14 cellular contexts compared by ENCODE assay signal in genomic region chr9:98251554-98251953, GRCh38. TPM values are rescaled to one million over a fixed set of nuclear protein-coding genes. Genes with fewer than 3 reads are reported as not detected.
DNase-seq lines count a peak whose midpoint lies in the region; ATAC-seq, FAIRE-seq and TF ChIP-seq lines count a peak whose summit lies in the region.
"Had no signal": no experiment of that assay in that cellular context is flagged by ENCODE, and none has a peak within 500 bp of the region (broad histone marks: within the 10 kb centered on the region; RNA-seq: fewer than 3 reads in every experiment).

No MANE protein-coding gene starts in this region.

- TF ChIP-seq POLR2A in H54 (IDR thresholded peaks at IDR 0.05; ENCODE audit: low read depth, low read length) (peak; percentile 59), spleen (IDR thresholded peaks at IDR 0.05) (no peak), right lobe of liver (IDR thresholded peaks at IDR 0.05) (no peak)

- H3K4me3 ChIP-seq in SJSA1 (no peak overlapping the region), fibroblast of mammary gland (ENCODE audit: control insufficient read depth, low read depth, low read length) (no peak overlapping the region), spleen (no peak overlapping the region), right lobe of liver (no peak overlapping the region)

- peaks cover 7% of the 10 kb centered on the region for H3K27me3 Mint-ChIP-seq in T-helper 2 cell treated with Interferon-gamma antibody and Interleukin-4, amounts not matched to agents 5 μg/mL and 100 μg/mL, for 36 hours (ENCODE audit: low read depth)
- H3K27me3 Mint-ChIP-seq: naive B cell; stimulated activated memory B cell treated with anti-CD40 and anti-IgM and Interleukin-4, amounts not matched to agents 10 μg/mL and 1 μg/mL and 100 μg/mL, for 72 hours had no signal

- intact Hi-C loops in spleen (cut with DNase I; ENCODE audit: low total_unique reads) (loop anchor here (5.0 to 10.0 kb wide), 2 partner anchors 47 to 269 kb away; partner anchors contain the start of gene ANP32B), left cardiac atrium (cut with DNase I) (no loop called here), right lobe of liver (cut with DNase I) (loop anchor here in 1 of 2 donors (5.0 to 10.0 kb wide), 2 partner anchors 44 to 177 kb away; no protein-coding TSS in a partner anchor)

- H3K4me1 ChIP-seq in SJSA1 (replicated peaks) (peaks cover 52% of the 10 kb centered on the region), spleen (peaks cover 10 to 88% (median 46%) of the 10 kb centered on the region in 6 donors), right lobe of liver (peaks cover 0 to 7% (median 3%) of the 10 kb centered on the region in 4 donors)

- no peak overlapping the region for H3K4me3 Mint-ChIP-seq in T-helper 2 cell treated with Interferon-gamma antibody and Interleukin-4, amounts not matched to agents 5 μg/mL and 100 μg/mL, for 36 hours
- H3K4me3 Mint-ChIP-seq: activated T-cell treated with anti-CD3 and anti-CD28 coated beads, Interleukin-2, amount 50 U/mL, for 4 hours; stimulated activated memory B cell treated with anti-CD40 and anti-IgM and Interleukin-4, amounts not matched to agents 10 μg/mL and 1 μg/mL and 100 μg/mL, for 72 hours had no signal

- peaks cover 12% of the 10 kb centered on the region; the same call in 1 of the 2 replicates for H3K36me3 ChIP-seq in SJSA1
- H3K36me3 ChIP-seq in spleen = peaks cover 0 to 37% (median 0%) of the 10 kb centered on the region in 6 donors
- H3K36me3 ChIP-seq in right lobe of liver = no peaks in the 10 kb centered on the region

- H3K9me3 ChIP-seq in SJSA1 (replicated peaks) (no peaks in the 10 kb centered on the region), spleen (no peaks in the 10 kb centered on the region), right lobe of liver (no peaks in the 10 kb centered on the region)

- H3K27me3 ChIP-seq in SJSA1 (replicated peaks) (no peaks in the 10 kb centered on the region), spleen (replicated peaks in 1 of 7) (no peaks in the 10 kb centered on the region), right lobe of liver (no peaks in the 10 kb centered on the region)

- TF ChIP-seq CTCF in fibroblast of mammary gland (conservative IDR thresholded peaks at IDR 0.05; ENCODE audit: control insufficient read depth, insufficient read depth, low read depth, low read length) (no peak), spleen (IDR thresholded peaks at IDR 0.05 in 8 of 11, conservative IDR thresholded peaks at IDR 0.05 in 3 of 11) (no peak), right lobe of liver (IDR thresholded peaks at IDR 0.05) (no peak)

- H3K9me3 Mint-ChIP-seq in T-helper 2 cell treated with Interferon-gamma antibody and Interleukin-4, amounts not matched to agents 5 μg/mL and 100 μg/mL, for 36 hours = no peaks in the 10 kb centered on the region
- H3K9me3 Mint-ChIP-seq: activated T-cell treated with anti-CD3 and anti-CD28 coated beads, Interleukin-2, amount 50 U/mL, for 4 hours; stimulated activated memory B cell treated with anti-CD40 and anti-IgM and Interleukin-4, amounts not matched to agents 10 μg/mL and 1 μg/mL and 100 μg/mL, for 72 hours had no signal

- H3K27ac ChIP-seq in SJSA1 (peak overlapping the region; percentile 14; the same call in 1 of the 2 replicates), spleen (peak overlapping the region in 5 of 8 donors; percentile 56 to 99 (median 82)), right lobe of liver (no peak overlapping the region)

- peaks cover 27% of the 10 kb centered on the region for H3K4me1 Mint-ChIP-seq in T-helper 2 cell treated with Interferon-gamma antibody and Interleukin-4, amounts not matched to agents 5 μg/mL and 100 μg/mL, for 36 hours (ENCODE audit: low read depth)

- H3K36me3 Mint-ChIP-seq in T-helper 2 cell treated with Interferon-gamma antibody and Interleukin-4, amounts not matched to agents 5 μg/mL and 100 μg/mL, for 36 hours (ENCODE audit: low read depth) = peaks cover 6% of the 10 kb centered on the region

- ATAC-seq in left cardiac atrium (no peak), right lobe of liver (no peak), left lobe of liver (no peak)
- ATAC-seq: activated T-cell treated with anti-CD3 and anti-CD28 coated beads, Interleukin-2, amount 50 U/mL, for 4 hours; stimulated activated memory B cell treated with anti-CD40 and anti-IgM and Interleukin-4, amounts not matched to agents 10 μg/mL and 1 μg/mL and 100 μg/mL, for 72 hours had no signal

- peak; percentile 76 for FAIRE-seq in H54 (lab: Jason Lieb, UNC)

- DNase-seq in H54 (ENCODE audit: insufficient read length, low spot score) = peak; percentile 98
- DNase-seq in SJSA1 (ENCODE audit: low read depth in 1 of 2, low spot score in 2 of 2) = peak; percentile 28 to 64
- peak; percentile 87 for DNase-seq in fibroblast of mammary gland (ENCODE audit: low read depth)
- DNase-seq in spleen = no peak
- DNase-seq in left cardiac atrium = no peak
- no peak for DNase-seq in right lobe of liver
- DNase-seq in T-helper 2 cell treated with Interferon-gamma antibody and Interleukin-4, amounts not matched to agents 5 μg/mL and 100 μg/mL, for 36 hours (ENCODE audit: low spot score) = no peak
- no peak for DNase-seq in left lobe of liver (ENCODE audit: low spot score)
- DNase-seq: activated T-cell treated with anti-CD3 and anti-CD28 coated beads, Interleukin-2, amount 50 U/mL, for 4 hours; caudate nucleus; naive B cell; NCI-H1092; T-helper 9 cell had no signal

- H3K27ac Mint-ChIP-seq in T-helper 2 cell treated with Interferon-gamma antibody and Interleukin-4, amounts not matched to agents 5 μg/mL and 100 μg/mL, for 36 hours = no peak overlapping the region
- H3K27ac Mint-ChIP-seq: stimulated activated memory B cell treated with anti-CD40 and anti-IgM and Interleukin-4, amounts not matched to agents 10 μg/mL and 1 μg/mL and 100 μg/mL, for 72 hours had no signal

- WGBS in spleen, 5 donors = 80 to 97% (median 94%) methylated on average over 3 to 9 of the region's 9 CpGs
- WGBS in right lobe of liver (ENCODE audit: insufficient coverage, low coverage, low lambda C conversion rate, missing lambda C conversion rate) = 88% methylated on average over 1 of the region's 9 CpGs

RNA-seq across cellular contexts. Expression of gene TBC1D2, which starts 3.9 kb away (rescaled TPM):
- total RNA-seq in SJSA1 (2014; rRNA removed; shearing (Covaris generic)) = 4.4 TPM in 2 replicates
- total RNA-seq in spleen (10 to 100 TPM; 10.7 to 27.2 (median 13.0) TPM), left cardiac atrium (1 to 10 TPM; 4.4 to 5.3 TPM), right lobe of liver (10 to 100 TPM in 2 of 6 experiments, 1 to 10 TPM in 4; 5.1 to 17.5 (median 9.7) TPM), left lobe of liver (17.4 TPM)
- polyA plus RNA-seq in spleen = 1 to 10 TPM; 2.7 to 8.0 (median 5.7) TPM

RNA-seq across cellular contexts. Expression of gene CORO2A, which starts 59.1 kb away (rescaled TPM):
- 0.16 TPM in 2 replicates for total RNA-seq in SJSA1 (2014; rRNA removed; shearing (Covaris generic))
- 10 to 100 TPM in 1 of 7 donors, 1 to 10 TPM in 6; 5.1 to 11.0 (median 6.8) TPM for total RNA-seq in spleen
- 1 to 10 TPM; 1.3 to 2.2 (median 1.7) TPM for polyA plus RNA-seq in spleen
- total RNA-seq in left cardiac atrium = 1 to 10 TPM in 1 of 2 donors, under 1 TPM in 1; 0.60 to 1.4 TPM
- 1 to 10 TPM in 5 of 6 experiments, under 1 TPM in 1; 0.67 to 6.2 (median 3.3) TPM for total RNA-seq in right lobe of liver
- total RNA-seq in left lobe of liver = 3.7 TPM

Comparison
In these comparisons a context has a peak if more than half of its experiments do, and no peak if none do; other contexts are left out.
1. DNase-seq: peak in H54 (single experiment), SJSA1 (2 of 2) and fibroblast of mammary gland (single experiment); none in spleen (single experiment), left cardiac atrium (single experiment), right lobe of liver (0 of 3), T-helper 2 cell treated with Interferon-gamma antibody and Interleukin-4, amounts not matched to agents 5 μg/mL and 100 μg/mL, for 36 hours (single experiment) and left lobe of liver (single experiment).
2. H3K27ac ChIP-seq: peak in SJSA1 (single experiment) and spleen (5 of 8); none in right lobe of liver (0 of 3).